1 cellular context compared by ENCODE assay signal in genomic region chr17:76732734-76733617, GRCh38.
TF ChIP-seq lines count a peak whose summit lies in the region.

No MANE protein-coding gene starts in this region.

TF ChIP-seq in HepG2, 621 proteins besides CTCF, POLR2A, EP300 and RAD21 (continued from another document):
- 0 out of 2 replicates have a peak, but pooled peaks have one; percentile 18 for TF ChIP-seq BCL6 (CRISPR knock-in tag; IDR thresholded peaks at IDR 0.05)
- no peak for TF ChIP-seq ZNF20 (CRISPR knock-in tag; IDR thresholded peaks at IDR 0.05)
- TF ChIP-seq KDM5A (IDR thresholded peaks at IDR 0.05; ENCODE audit: borderline replicate concordance, low read length) = 0 out of 2 replicates have a peak, but pooled peaks have one; percentile 17
- TF ChIP-seq NFE2L2 (IDR thresholded peaks at IDR 0.05; ENCODE audit: low read length) = no peak
- TF ChIP-seq SP2 (CRISPR knock-in tag; IDR thresholded peaks at IDR 0.05) = no peak
- no peak for TF ChIP-seq ZNF607 (CRISPR knock-in tag; IDR thresholded peaks at IDR 0.05; ENCODE audit: borderline replicate concordance)
- no peak for TF ChIP-seq ZNF550 (CRISPR knock-in tag; IDR thresholded peaks at IDR 0.05; ENCODE audit: borderline replicate concordance)
- TF ChIP-seq SKIL (CRISPR knock-in tag; IDR thresholded peaks at IDR 0.05; ENCODE audit: borderline replicate concordance) = no peak
- no peak for TF ChIP-seq AGO1 (IDR thresholded peaks at IDR 0.05; ENCODE audit: low read depth, low read length, poor library complexity, severe bottlenecking)
- TF ChIP-seq STAG1 (CRISPR knock-in tag; IDR thresholded peaks at IDR 0.05) = no peak
- TF ChIP-seq HNRNPL (IDR thresholded peaks at IDR 0.05; ENCODE audit: low read depth, low read length) = no peak
- TF ChIP-seq JUN (CRISPR knock-in tag; IDR thresholded peaks at IDR 0.05) = no peak
- TF ChIP-seq ARHGAP35 (CRISPR knock-in tag; IDR thresholded peaks at IDR 0.05; ENCODE audit: borderline replicate concordance) = no peak
- TF ChIP-seq SRF (IDR thresholded peaks at IDR 0.05; ENCODE audit: low read depth, low read length) = no peak
- no peak for TF ChIP-seq ZNF138 (CRISPR knock-in tag; IDR thresholded peaks at IDR 0.05; ENCODE audit: low read depth)
- no peak for TF ChIP-seq POLR2AphosphoS2 (IDR thresholded peaks at IDR 0.05; ENCODE audit: low read depth, low read length)
- TF ChIP-seq ZSCAN9 (CRISPR knock-in tag; IDR thresholded peaks at IDR 0.05; ENCODE audit: borderline replicate concordance) = no peak
- TF ChIP-seq ZNF839 (CRISPR knock-in tag; IDR thresholded peaks at IDR 0.05; ENCODE audit: borderline replicate concordance) = no peak
- TF ChIP-seq ZFY (CRISPR knock-in tag; IDR thresholded peaks at IDR 0.05) = no peak
- TF ChIP-seq, protein P1, sequence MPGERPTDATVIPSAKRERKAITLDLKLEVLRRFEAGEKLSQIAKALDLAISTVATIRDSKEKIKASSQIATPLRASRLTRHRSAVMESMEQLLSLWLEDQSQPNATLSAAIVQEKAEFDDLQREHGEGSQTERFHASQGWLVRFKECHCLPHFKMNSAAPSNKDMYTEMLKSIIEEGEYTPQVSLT (CRISPR knock-in tag; IDR thresholded peaks at IDR 0.05; ENCODE audit: borderline replicate concordance, low read depth) = no peak
- TF ChIP-seq HNRNPUL1 (IDR thresholded peaks at IDR 0.05; ENCODE audit: low read depth, low read length) = no peak
- TF ChIP-seq, protein P2, sequence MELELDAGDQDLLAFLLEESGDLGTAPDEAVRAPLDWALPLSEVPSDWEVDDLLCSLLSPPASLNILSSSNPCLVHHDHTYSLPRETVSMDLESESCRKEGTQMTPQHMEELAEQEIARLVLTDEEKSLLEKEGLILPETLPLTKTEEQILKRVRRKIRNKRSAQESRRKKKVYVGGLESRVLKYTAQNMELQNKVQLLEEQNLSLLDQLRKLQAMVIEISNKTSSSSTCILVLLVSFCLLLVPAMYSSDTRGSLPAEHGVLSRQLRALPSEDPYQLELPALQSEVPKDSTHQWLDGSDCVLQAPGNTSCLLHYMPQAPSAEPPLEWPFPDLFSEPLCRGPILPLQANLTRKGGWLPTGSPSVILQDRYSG (CRISPR knock-in tag; IDR thresholded peaks at IDR 0.05) = 0 out of 2 replicates have a peak, but pooled peaks have one; percentile 9
- TF ChIP-seq CREM (IDR thresholded peaks at IDR 0.05) = no peak
- TF ChIP-seq CREM (CRISPR knock-in tag; IDR thresholded peaks at IDR 0.05) = no peak
- TF ChIP-seq TFE3 (CRISPR knock-in tag; IDR thresholded peaks at IDR 0.05) = no peak
- TF ChIP-seq PHF20 (CRISPR knock-in tag; IDR thresholded peaks at IDR 0.05) = no peak
- TF ChIP-seq IRF2 (CRISPR knock-in tag; IDR thresholded peaks at IDR 0.05) = peak; percentile 51; the same call in 1 of the 2 replicates
- TF ChIP-seq, protein P3, sequence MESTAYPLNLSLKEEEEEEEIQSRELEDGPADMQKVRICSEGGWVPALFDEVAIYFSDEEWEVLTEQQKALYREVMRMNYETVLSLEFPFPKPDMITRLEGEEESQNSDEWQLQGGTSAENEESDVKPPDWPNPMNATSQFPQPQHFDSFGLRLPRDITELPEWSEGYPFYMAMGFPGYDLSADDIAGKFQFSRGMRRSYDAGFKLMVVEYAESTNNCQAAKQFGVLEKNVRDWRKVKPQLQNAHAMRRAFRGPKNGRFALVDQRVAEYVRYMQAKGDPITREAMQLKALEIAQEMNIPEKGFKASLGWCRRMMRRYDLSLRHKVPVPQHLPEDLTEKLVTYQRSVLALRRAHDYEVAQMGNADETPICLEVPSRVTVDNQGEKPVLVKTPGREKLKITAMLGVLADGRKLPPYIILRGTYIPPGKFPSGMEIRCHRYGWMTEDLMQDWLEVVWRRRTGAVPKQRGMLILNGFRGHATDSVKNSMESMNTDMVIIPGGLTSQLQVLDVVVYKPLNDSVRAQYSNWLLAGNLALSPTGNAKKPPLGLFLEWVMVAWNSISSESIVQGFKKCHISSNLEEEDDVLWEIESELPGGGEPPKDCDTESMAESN (CRISPR knock-in tag; conservative IDR thresholded peaks at IDR 0.05) = no peak
- TF ChIP-seq ZSCAN25 (CRISPR knock-in tag; IDR thresholded peaks at IDR 0.05) = no peak
- no peak for TF ChIP-seq REPIN1 (CRISPR knock-in tag; IDR thresholded peaks at IDR 0.05; ENCODE audit: borderline replicate concordance, low read depth)
- TF ChIP-seq ZNF468 (CRISPR knock-in tag; IDR thresholded peaks at IDR 0.05) = no peak
- no peak for TF ChIP-seq ZNF547 (CRISPR knock-in tag; IDR thresholded peaks at IDR 0.05)
- TF ChIP-seq HOMEZ (CRISPR knock-in tag; IDR thresholded peaks at IDR 0.05; ENCODE audit: low read depth) = no peak
- TF ChIP-seq NFKB2 (CRISPR knock-in tag; IDR thresholded peaks at IDR 0.05; ENCODE audit: borderline replicate concordance) = no peak
- no peak for TF ChIP-seq SMC3 (IDR thresholded peaks at IDR 0.05; ENCODE audit: low read length)
- TF ChIP-seq KMT2B (CRISPR knock-in tag; IDR thresholded peaks at IDR 0.05) = no peak
- TF ChIP-seq MAX (IDR thresholded peaks at IDR 0.05) = 0 out of 2 replicates have a peak, but pooled peaks have one; percentile 16
- no peak for TF ChIP-seq ZNF891 (CRISPR knock-in tag; IDR thresholded peaks at IDR 0.05)
- TF ChIP-seq HNRNPK (IDR thresholded peaks at IDR 0.05; ENCODE audit: low read depth, low read length, poor library complexity, severe bottlenecking) = no peak
- no peak for TF ChIP-seq ZNF382 (CRISPR knock-in tag; IDR thresholded peaks at IDR 0.05; ENCODE audit: borderline replicate concordance)
- TF ChIP-seq HDAC6 (IDR thresholded peaks at IDR 0.05; ENCODE audit: low read depth, low read length) = no peak
